In the genomic region with DNA sequence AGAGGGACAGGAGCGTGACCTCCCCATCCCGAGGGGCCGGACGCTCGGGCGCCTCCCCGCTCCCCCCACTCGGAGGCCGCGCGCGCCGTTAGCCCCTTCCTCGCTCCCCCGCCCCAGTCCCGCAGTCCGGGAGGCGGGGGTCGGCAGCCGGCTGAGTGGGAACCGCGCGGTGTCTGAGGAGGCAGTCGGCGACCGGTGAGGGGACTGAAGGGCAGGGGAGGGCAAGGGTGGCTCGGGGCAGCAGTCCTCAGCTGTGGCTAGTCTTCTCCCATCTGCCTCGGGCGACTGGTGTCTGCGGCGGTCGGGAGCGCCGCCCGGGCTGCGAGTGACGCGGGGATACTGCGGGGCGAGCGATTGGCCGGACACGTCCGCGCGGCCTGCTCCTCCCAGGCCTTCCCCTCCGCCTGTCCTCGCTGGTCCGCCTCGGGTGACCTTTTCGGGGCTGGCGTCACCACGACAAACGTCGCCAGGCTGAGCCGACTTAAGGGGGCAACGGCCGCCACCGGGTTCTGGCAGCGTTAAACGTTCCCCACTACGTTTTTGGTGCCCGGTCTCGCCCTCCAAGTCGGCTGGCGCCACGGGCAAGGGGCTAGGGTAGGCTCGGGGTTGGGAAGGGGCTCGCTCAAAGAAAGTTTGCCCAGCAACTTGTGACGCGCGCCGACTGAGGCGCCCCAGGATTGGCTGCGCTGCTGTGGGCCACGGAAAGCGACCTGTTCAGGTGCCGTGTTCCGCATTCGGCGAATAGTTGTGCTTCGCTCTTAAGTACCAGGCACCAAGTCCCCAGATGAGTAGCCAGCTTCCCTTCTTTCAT, we compare ENCODE assay signal across 8 cellular contexts. TPM values are rescaled to one million over a fixed set of nuclear protein-coding genes. Genes with fewer than 3 reads are reported as not detected.
A peak's percentile ranks its signal among the peaks of the same experiment; 100 is the strongest.
DNase-seq lines count a peak whose midpoint lies in the region; ATAC-seq and TF ChIP-seq lines count a peak whose summit lies in the region.

No MANE protein-coding gene starts in this region.

- no peaks in the 10 kb centered on the region for H3K27me3 ChIP-seq in neural cell (ENCODE audit: insufficient read depth, low read depth, low read length)
- peaks cover 0 to 5% (median 0%) of the 10 kb centered on the region in 3 donors for H3K27me3 ChIP-seq in stomach

- H3K4me1 ChIP-seq in stomach, result peaks cover 33 to 57% (median 40%) of the 10 kb centered on the region in 4 donors

- H3K9me3 ChIP-seq in KOPT-K1 (ENCODE audit: insufficient read depth, low read length, poor library complexity, severe bottlenecking) (no peaks in the 10 kb centered on the region), neural cell (ENCODE audit: low read length) (no peaks in the 10 kb centered on the region), stomach (no peaks in the 10 kb centered on the region)

- TF ChIP-seq RAD21 in neural cell (conservative IDR thresholded peaks at IDR 0.05), result no peak

- no peaks in the 10 kb centered on the region for H4K20me1 ChIP-seq in neural cell (ENCODE audit: insufficient read depth)

- H3K4me3 ChIP-seq in neural cell (ENCODE audit: low read length), result peak overlapping the region; percentile 99
- peak overlapping the region; percentile 57 to 97 (median 78) for H3K4me3 ChIP-seq in stomach

- H3K9me2 ChIP-seq in neural cell (ENCODE audit: insufficient read depth, low read length), result no peaks in the 10 kb centered on the region

- H3K27ac ChIP-seq in KOPT-K1 (ENCODE audit: low read depth, low read length, poor library complexity, severe bottlenecking) (peak overlapping the region; percentile 82), neural cell (ENCODE audit: low read length) (peak overlapping the region; percentile 95), stomach (peak overlapping the region; percentile 98 to 100 (median 100))

- peak overlapping the region; percentile 98 for H3K9ac ChIP-seq in neural cell (ENCODE audit: low read length)

- peak overlapping the region; percentile 77 for H3K4me2 ChIP-seq in neural cell (ENCODE audit: low read length)

- H3F3A ChIP-seq in neural cell (ENCODE audit: insufficient read depth, low read length, poor library complexity, severe bottlenecking), result no peaks in the 10 kb centered on the region

- peak; percentile 58 for ATAC-seq in GM21825 (IDR thresholded peaks at IDR 0.05; ENCODE audit: unreplicated experiment)

- 0% methylated on average over 45 to 82 of the region's 82 CpGs for WGBS in stomach, 5 donors

- TF ChIP-seq EP300 in neural cell (conservative IDR thresholded peaks at IDR 0.05; ENCODE audit: poor library complexity, severe bottlenecking), result peak; percentile 26
- peak; percentile 7 for TF ChIP-seq EP300 in stomach (IDR thresholded peaks at IDR 0.05)

- DNase-seq in EL (peak; percentile 87), RPMI8226 (peak; percentile 96), fibroblast of the conjunctiva (ENCODE audit: low read depth) (peak; percentile 63), stomach (peak; percentile 94)
- DNase-seq in activated effector memory CD4-positive, alpha-beta T cell treated with anti-CD3 and anti-CD28 coated beads, Interleukin-2, amount 50 U/mL, for 16 hours, result peak; percentile 95

- TF ChIP-seq CTCF in neural cell (IDR thresholded peaks at IDR 0.05; ENCODE audit: poor library complexity, severe bottlenecking) (no peak), stomach (IDR thresholded peaks at IDR 0.05) (no peak)

- peaks cover 10% of the 10 kb centered on the region for H3K79me2 ChIP-seq in neural cell (replicated peaks; ENCODE audit: insufficient read depth, low read length)

- H3K36me3 ChIP-seq in KOPT-K1 (ENCODE audit: insufficient read depth, low read length) (peaks cover 16% of the 10 kb centered on the region), neural cell (ENCODE audit: insufficient read depth, low read length) (no peaks in the 10 kb centered on the region), stomach (peaks cover 0 to 12% (median 3%) of the 10 kb centered on the region in 4 donors)

- TF ChIP-seq POLR2A in stomach (IDR thresholded peaks at IDR 0.05), result peak in 2 of 4 donors; percentile 23 to 69

- intact Hi-C loops in stomach (cut with DNase I; ENCODE audit: low total_unique reads), result no loop called here

- peak overlapping the region; percentile 73 for H2AFZ ChIP-seq in neural cell (ENCODE audit: low read depth, low read length)

TF ChIP-seq in neural cell, 6 proteins besides CTCF, POLR2A, EP300 and RAD21:
- TF ChIP-seq TAF1 (IDR thresholded peaks at IDR 0.05; ENCODE audit: low read depth) (peak; percentile 5), POLR2AphosphoS5 (IDR thresholded peaks at IDR 0.05) (no peak), SMC3 (conservative IDR thresholded peaks at IDR 0.05; ENCODE audit: poor library complexity) (no peak), EZH2 (IDR thresholded peaks at IDR 0.05; ENCODE audit: borderline replicate concordance, insufficient read depth, low read length, poor library complexity, severe bottlenecking) (no peak), MXI1 (conservative IDR thresholded peaks at IDR 0.05; ENCODE audit: poor library complexity, severe bottlenecking) (peak; percentile 26)
- TF ChIP-seq, protein P1, sequence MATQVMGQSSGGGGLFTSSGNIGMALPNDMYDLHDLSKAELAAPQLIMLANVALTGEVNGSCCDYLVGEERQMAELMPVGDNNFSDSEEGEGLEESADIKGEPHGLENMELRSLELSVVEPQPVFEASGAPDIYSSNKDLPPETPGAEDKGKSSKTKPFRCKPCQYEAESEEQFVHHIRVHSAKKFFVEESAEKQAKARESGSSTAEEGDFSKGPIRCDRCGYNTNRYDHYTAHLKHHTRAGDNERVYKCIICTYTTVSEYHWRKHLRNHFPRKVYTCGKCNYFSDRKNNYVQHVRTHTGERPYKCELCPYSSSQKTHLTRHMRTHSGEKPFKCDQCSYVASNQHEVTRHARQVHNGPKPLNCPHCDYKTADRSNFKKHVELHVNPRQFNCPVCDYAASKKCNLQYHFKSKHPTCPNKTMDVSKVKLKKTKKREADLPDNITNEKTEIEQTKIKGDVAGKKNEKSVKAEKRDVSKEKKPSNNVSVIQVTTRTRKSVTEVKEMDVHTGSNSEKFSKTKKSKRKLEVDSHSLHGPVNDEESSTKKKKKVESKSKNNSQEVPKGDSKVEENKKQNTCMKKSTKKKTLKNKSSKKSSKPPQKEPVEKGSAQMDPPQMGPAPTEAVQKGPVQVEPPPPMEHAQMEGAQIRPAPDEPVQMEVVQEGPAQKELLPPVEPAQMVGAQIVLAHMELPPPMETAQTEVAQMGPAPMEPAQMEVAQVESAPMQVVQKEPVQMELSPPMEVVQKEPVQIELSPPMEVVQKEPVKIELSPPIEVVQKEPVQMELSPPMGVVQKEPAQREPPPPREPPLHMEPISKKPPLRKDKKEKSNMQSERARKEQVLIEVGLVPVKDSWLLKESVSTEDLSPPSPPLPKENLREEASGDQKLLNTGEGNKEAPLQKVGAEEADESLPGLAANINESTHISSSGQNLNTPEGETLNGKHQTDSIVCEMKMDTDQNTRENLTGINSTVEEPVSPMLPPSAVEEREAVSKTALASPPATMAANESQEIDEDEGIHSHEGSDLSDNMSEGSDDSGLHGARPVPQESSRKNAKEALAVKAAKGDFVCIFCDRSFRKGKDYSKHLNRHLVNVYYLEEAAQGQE (IDR thresholded peaks at IDR 0.05; ENCODE audit: borderline replicate concordance), result peak; percentile 86

RNA-seq across cellular contexts. Expression of a gene that starts 0.5 kb away (rescaled TPM):
- polyA plus RNA-seq in neural cell (22.9 and 31.0 TPM in 2 replicates), stomach (10 to 100 TPM; 13.0 to 18.0 (median 17.1) TPM)
- 40.6 and 44.6 TPM in 2 replicates for polyA minus RNA-seq in neural cell
- total RNA-seq in stomach, result 100 to 1,000 TPM in 1 of 5 donors, 10 to 100 TPM in 4; 17.1 to 142 (median 57.8) TPM

RNA-seq across cellular contexts. Expression of a gene that starts 12.8 kb away (rescaled TPM):
- polyA plus RNA-seq in neural cell (38.6 and 46.1 TPM in 2 replicates), stomach (10 to 100 TPM in 2 of 3 donors, 1 to 10 TPM in 1; 9.6 to 13.6 (median 10.6) TPM)
- 43.9 and 49.9 TPM in 2 replicates for polyA minus RNA-seq in neural cell
- total RNA-seq in stomach, result 10 to 100 TPM; 11.6 to 20.0 (median 14.9) TPM

RNA-seq across cellular contexts. Expression of a gene that starts 20.3 kb away (rescaled TPM):
- 183 and 255 TPM in 2 replicates for polyA plus RNA-seq in neural cell
- polyA minus RNA-seq in neural cell, result 36.3 and 41.1 TPM in 2 replicates
- total RNA-seq in stomach, result 100 to 1,000 TPM in 2 of 5 donors, 10 to 100 TPM in 2, 1 to 10 TPM in 1; 8.4 to 120 (median 87.5) TPM
- 10 to 100 TPM; 28.4 to 98.0 (median 44.9) TPM for polyA plus RNA-seq in stomach

Comparison
In these comparisons a context has a peak if more than half of its experiments do, and no peak if none do; other contexts are left out.
1. Peak in every context shown above with its lines: DNase-seq, ATAC-seq, H3K4me3 ChIP-seq and H3K27ac ChIP-seq.